ENCODE assay signal across 25 cellular contexts in genomic region chr16:51509336-51509735, GRCh38.
"Had no signal": no experiment of that assay in that cellular context is flagged by ENCODE, and none has a peak within 500 bp of the region (broad histone marks: within the 10 kb centered on the region; RNA-seq: fewer than 3 reads in every experiment).

No MANE protein-coding gene starts in this region.

- H3K36me3 Mint-ChIP-seq: activated naive CD8-positive, alpha-beta T cell treated with anti-CD3 and anti-CD28 coated beads for 36 hours; memory B cell had no signal

- H3K27me3 Mint-ChIP-seq: activated naive CD8-positive, alpha-beta T cell treated with anti-CD3 and anti-CD28 coated beads for 36 hours; activated T-helper 17 cell treated with anti-CD3 and anti-CD28 coated beads, Interleukin-2, amount 50 U/mL, for 72 hours; central memory CD8-positive, alpha-beta T cell; memory B cell had no signal

- FAIRE-seq: astrocyte, colon, endothelial cell of umbilical vein had no signal

- H3K27ac Mint-ChIP-seq: activated naive CD8-positive, alpha-beta T cell treated with anti-CD3 and anti-CD28 coated beads for 36 hours; activated T-helper 17 cell treated with anti-CD3 and anti-CD28 coated beads, Interleukin-2, amount 50 U/mL, for 72 hours; memory B cell; WTC11 had no signal

- ATAC-seq: activated T-helper 17 cell treated with anti-CD3 and anti-CD28 coated beads, Interleukin-2, amount 50 U/mL, for 72 hours; heart left ventricle; left cardiac atrium; mucosa of descending colon; right cardiac atrium; stimulated activated naive CD8-positive, alpha-beta T cell treated with anti-CD3 and anti-CD28 coated beads, Interleukin-15, Interleukin-2, amounts not matched to agents 100 U/mL and 50 U/mL, for 24 hours; WTC11 had no signal

- DNase-seq: activated naive CD4-positive, alpha-beta T cell; activated naive CD8-positive, alpha-beta T cell treated with anti-CD3 and anti-CD28 coated beads for 36 hours; activated T-cell treated with anti-CD3 and anti-CD28 coated beads, Interleukin-2, amount 50 U/mL, for 1 hour; effector memory CD4-positive, alpha-beta T cell; heart left ventricle; islet precursor cell; left cardiac atrium; nucleus accumbens; right cardiac atrium; stimulated activated CD4-positive, alpha-beta T cell treated with anti-CD3 and anti-CD28 coated beads, Interleukin-12 subunit alpha, Interleukin-12 subunit beta, amount 100 ng/mL, for 4 hours; stimulated activated CD4-positive, alpha-beta T cell treated with anti-CD3 and anti-CD28 coated beads, Interleukin-4, amount 100 ng/mL, for 4 hours; stimulated activated naive CD8-positive, alpha-beta T cell treated with anti-CD3 and anti-CD28 coated beads, Interleukin-15, Interleukin-2, amounts not matched to agents 100 U/mL and 50 U/mL, for 24 hours; T-helper 9 cell; upper lobe of left lung had no signal

- H3K4me3 Mint-ChIP-seq: activated naive CD8-positive, alpha-beta T cell treated with anti-CD3 and anti-CD28 coated beads for 36 hours; activated T-helper 17 cell treated with anti-CD3 and anti-CD28 coated beads, Interleukin-2, amount 50 U/mL, for 72 hours; central memory CD8-positive, alpha-beta T cell; memory B cell; WTC11 had no signal

- H3K4me1 ChIP-seq: breast epithelium, esophagus muscularis mucosa, heart left ventricle, parathyroid adenoma, upper lobe of left lung had no signal

- H3K4me3 ChIP-seq: breast epithelium, esophagus muscularis mucosa, heart left ventricle, mucosa of descending colon, upper lobe of left lung had no signal

- H3K9me3 ChIP-seq: esophagus muscularis mucosa had no signal

- H2AFZ ChIP-seq: parathyroid adenoma had no signal

- H3K79me2 ChIP-seq: parathyroid adenoma had no signal

- H3K36me3 ChIP-seq: breast epithelium, esophagus muscularis mucosa, heart left ventricle, upper lobe of left lung had no signal

- H3K27me3 ChIP-seq: breast epithelium, esophagus muscularis mucosa, heart left ventricle, upper lobe of left lung had no signal

- H3K27ac ChIP-seq: breast epithelium, esophagus muscularis mucosa, heart left ventricle, parathyroid adenoma, upper lobe of left lung had no signal

- H3K4me1 Mint-ChIP-seq: activated naive CD8-positive, alpha-beta T cell treated with anti-CD3 and anti-CD28 coated beads for 36 hours; activated T-helper 17 cell treated with anti-CD3 and anti-CD28 coated beads, Interleukin-2, amount 50 U/mL, for 72 hours; central memory CD8-positive, alpha-beta T cell; memory B cell; WTC11 had no signal

- H3K9ac ChIP-seq: parathyroid adenoma had no signal
